Comparison of ENCODE assay signal across 13 cellular contexts in the genomic region with DNA sequence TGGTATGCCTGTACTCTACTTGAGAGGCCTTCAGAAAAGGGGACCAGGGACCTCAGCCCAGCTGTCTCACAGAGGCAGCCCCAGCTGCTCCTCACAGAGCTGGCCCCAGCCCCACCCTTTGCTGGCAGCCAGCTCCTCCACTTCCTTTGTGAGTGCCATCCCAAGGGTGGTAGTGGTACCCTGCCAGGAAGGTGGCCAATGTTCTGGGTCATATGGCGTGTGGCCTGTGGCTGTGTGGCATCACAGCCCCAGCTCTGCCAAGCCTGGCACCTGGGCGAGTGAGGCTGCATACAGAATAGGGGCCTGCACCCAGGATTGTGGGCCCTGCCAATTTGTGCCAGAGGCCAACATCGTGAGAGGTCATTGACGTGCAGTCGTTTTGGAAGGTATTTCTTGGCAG. TPM values are rescaled to one million over a fixed set of nuclear protein-coding genes. Genes with fewer than 3 reads are reported as not detected.
DNase-seq lines count a peak whose midpoint lies in the region; TF ChIP-seq lines count a peak whose summit lies in the region.
"Had no signal": no experiment of that assay in that cellular context is flagged by ENCODE, and none has a peak within 500 bp of the region (broad histone marks: within the 10 kb centered on the region; RNA-seq: fewer than 3 reads in every experiment).

No MANE protein-coding gene starts in this region.

- CTCF ChIA-PET in OCI-LY7 (lab: Charles Lee; ENCODE audit: unreplicated experiment), result interaction anchor here (2.4 kb wide), 1 partner anchor 8 kb away, joined by 9 read pairs; no protein-coding TSS in a partner anchor

- H3K9ac ChIP-seq in mesenchymal stem cell (ENCODE audit: low read length), result peak overlapping the region; percentile 7

- no peak overlapping the region for H3K18ac ChIP-seq in mesenchymal stem cell (ENCODE audit: low read depth in 1 of 2, low read length in 2 of 2)

- H3K4ac ChIP-seq in mesenchymal stem cell (ENCODE audit: low read depth in 1 of 2, low read length in 2 of 2), result no peak overlapping the region

- no peak overlapping the region for H2BK120ac ChIP-seq in mesenchymal stem cell (ENCODE audit: low read depth, low read length)

- H3K27ac ChIP-seq in left ventricle myocardium inferior (replicated peaks) (no peak overlapping the region), OCI-LY7 (ENCODE audit: low read depth, low read length, poor library complexity, severe bottlenecking) (no peak overlapping the region), mesenchymal stem cell (ENCODE audit: low read length, poor library complexity, severe bottlenecking) (no peak overlapping the region), suprapubic skin (no peak overlapping the region), brain microvascular endothelial cell (no peak overlapping the region)
- H3K27ac ChIP-seq: C4-2B had no signal

- H2BK5ac ChIP-seq in mesenchymal stem cell (ENCODE audit: low read depth, low read length, poor library complexity, severe bottlenecking), result no peak overlapping the region

- intact Hi-C loops in cardiac septum (cut with DNase I), result loop anchor here (10.0 kb wide), 1 partner anchor 197 kb away; no protein-coding TSS in a partner anchor
- intact Hi-C loops in left ventricle myocardium inferior (cut with micrococcal nuclease), result loop anchor here (2.0 kb wide), 1 partner anchor 59 kb away; no protein-coding TSS in a partner anchor
- intact Hi-C loops in OCI-LY7 (cut with micrococcal nuclease; ENCODE audit: unreplicated experiment), result loop anchor here (2.0 kb wide), 2 partner anchors 85 to 199 kb away; no protein-coding TSS in a partner anchor

- H2BK15ac ChIP-seq in mesenchymal stem cell (ENCODE audit: low read depth, poor library complexity, severe bottlenecking), result no peak overlapping the region

- H2AFZ ChIP-seq in OCI-LY7 (ENCODE audit: low read length) (peak overlapping the region; percentile 66; the same call in 1 of the 2 replicates), mesenchymal stem cell (ENCODE audit: low read depth, low read length) (no peak overlapping the region)

- TF ChIP-seq POLR2A in suprapubic skin (IDR thresholded peaks at IDR 0.05), result no peak

- no peak overlapping the region for H2BK12ac ChIP-seq in mesenchymal stem cell (ENCODE audit: low read length in 2 of 2)

- H3K9me3 ChIP-seq in left ventricle myocardium inferior (replicated peaks) (no peaks in the 10 kb centered on the region), OCI-LY7 (ENCODE audit: low read length) (no peaks in the 10 kb centered on the region), mesenchymal stem cell (ENCODE audit: control insufficient read depth, low read length) (no peaks in the 10 kb centered on the region), suprapubic skin (no peaks in the 10 kb centered on the region)

- H3K4me1 ChIP-seq in left ventricle myocardium inferior (peaks cover 32% of the 10 kb centered on the region), OCI-LY7 (ENCODE audit: insufficient read depth, low read length, poor library complexity, severe bottlenecking) (peaks cover 5% of the 10 kb centered on the region), mesenchymal stem cell (ENCODE audit: control insufficient read depth, insufficient read depth, low read depth, low read length) (no peaks in the 10 kb centered on the region), suprapubic skin (peaks cover 4% of the 10 kb centered on the region)

- no peak overlapping the region for H4K8ac ChIP-seq in mesenchymal stem cell (ENCODE audit: low read length)

- no peak overlapping the region for H4K91ac ChIP-seq in mesenchymal stem cell (ENCODE audit: low read length)

- H3K4me3 ChIP-seq in left ventricle myocardium inferior (no peak overlapping the region), OCI-LY7 (ENCODE audit: low read depth, low read length, poor library complexity, severe bottlenecking) (no peak overlapping the region), mesenchymal stem cell (ENCODE audit: insufficient read depth in 1 of 2, low read depth in 1 of 2, low read length in 2 of 2) (no peak overlapping the region), suprapubic skin (no peak overlapping the region), brain microvascular endothelial cell (ENCODE audit: low read depth, low read length) (no peak overlapping the region)
- H3K4me3 ChIP-seq: K562 had no signal

- no peak overlapping the region for H2AK5ac ChIP-seq in mesenchymal stem cell (ENCODE audit: low read length, severe bottlenecking)

- TF ChIP-seq EP300 in suprapubic skin (IDR thresholded peaks at IDR 0.05), result no peak

- WGBS in mesenchymal stem cell, result 93% methylated on average over 5 of the region's 5 CpGs
- WGBS in suprapubic skin, result 93% methylated on average over 3 of the region's 5 CpGs

- no peaks in the 10 kb centered on the region for H3K79me2 ChIP-seq in OCI-LY7 (ENCODE audit: insufficient read depth, low read depth, low read length)

- no TSS peak for BruUV-seq in OCI-LY7 (replicated peaks; lab: Mats Ljungman, UMichigan)

- H3K27me3 ChIP-seq in left ventricle myocardium inferior (ENCODE audit: low read depth) (no peaks in the 10 kb centered on the region), mesenchymal stem cell (ENCODE audit: control insufficient read depth in 1 of 2, insufficient read depth in 1 of 2, low read length in 2 of 2) (peaks cover 0 to 12% of the 10 kb centered on the region in 2 experiments), suprapubic skin (no peaks in the 10 kb centered on the region), brain microvascular endothelial cell (replicated peaks) (no peaks in the 10 kb centered on the region)

- H3K9me2 ChIP-seq in OCI-LY7 (ENCODE audit: insufficient read depth, low read length), result no peaks in the 10 kb centered on the region

- H3K14ac ChIP-seq in mesenchymal stem cell (ENCODE audit: low read length in 2 of 2), result no peak overlapping the region

- no peak for TF ChIP-seq CTCF in left ventricle myocardium inferior (IDR thresholded peaks at IDR 0.05; ENCODE audit: borderline replicate concordance)
- TF ChIP-seq CTCF in OCI-LY7 (conservative IDR thresholded peaks at IDR 0.05; ENCODE audit: low read length), result no peak
- TF ChIP-seq CTCF in suprapubic skin (IDR thresholded peaks at IDR 0.05), result no peak
- TF ChIP-seq CTCF in brain microvascular endothelial cell (IDR thresholded peaks at IDR 0.05; ENCODE audit: low read depth, low read length, missing control alignments), result no peak

- H4K20me1 ChIP-seq in OCI-LY7 (ENCODE audit: insufficient read depth, low read length), result no peaks in the 10 kb centered on the region

- no peak overlapping the region for H3K23ac ChIP-seq in mesenchymal stem cell (ENCODE audit: low read length in 2 of 2)

- H3K79me1 ChIP-seq in mesenchymal stem cell (replicated peaks; ENCODE audit: low read length, poor library complexity, severe bottlenecking), result no peaks in the 10 kb centered on the region

- in situ Hi-C loops in brain microvascular endothelial cell (cut with HindIII; ENCODE audit: low pct_ligation_motif_present, low sequenced_read_pairs), result no loop called here

- POLR2A ChIA-PET in OCI-LY7 (lab: Charles Lee), result interaction anchor here (0.7 to 0.9 kb wide), 3 partner anchors 46 to 833 kb away, joined by 3 read pairs; no protein-coding TSS in a partner anchor

- no peak overlapping the region for H3K4me2 ChIP-seq in OCI-LY7 (ENCODE audit: low read length)
- no peak overlapping the region for H3K4me2 ChIP-seq in mesenchymal stem cell (ENCODE audit: low read length, poor library complexity, severe bottlenecking)

- DNase-seq in cardiac septum (ENCODE audit: low spot score) (peak; percentile 44), left ventricle myocardium inferior (no peak), OCI-LY7 (ENCODE audit: low spot score) (no peak), mesenchymal stem cell (no peak), suprapubic skin (ENCODE audit: low spot score in 2 of 2) (peak; percentile 34 to 41), brain microvascular endothelial cell (no peak)
- DNase-seq in stimulated activated CD4-positive, alpha-beta T cell treated with anti-CD3 and anti-CD28 coated beads, Interleukin-2, amount 100 ng/mL, for 48 hours, result no peak
- DNase-seq: DMS79, NCI-H1105, NCI-H2081, NCI-H446 treated with DMSO at 0.1 percent for 48 hours had no signal

- H3K36me3 ChIP-seq in left ventricle myocardium inferior (peaks cover 26% of the 10 kb centered on the region), OCI-LY7 (ENCODE audit: insufficient read depth, low read length) (no peaks in the 10 kb centered on the region), mesenchymal stem cell (ENCODE audit: control insufficient read depth in 1 of 2, insufficient read depth in 2 of 2, low read depth in 1 of 2, low read length in 2 of 2) (peaks cover 0 to 15% of the 10 kb centered on the region in 2 experiments), suprapubic skin (peaks cover 2% of the 10 kb centered on the region), brain microvascular endothelial cell (replicated peaks) (no peaks in the 10 kb centered on the region)

RNA-seq across cellular contexts. Expression of a gene that starts 10.7 kb away (rescaled TPM):
- total RNA-seq in cardiac septum, result 12.2 TPM
- total RNA-seq in left ventricle myocardium inferior, result 22.8 TPM
- not detected in 2 replicates for total RNA-seq in OCI-LY7 (2014; rRNA removed; shearing (Covaris generic))
- not detected in 2 replicates for total RNA-seq in OCI-LY7 (2022)
- polyA plus RNA-seq in mesenchymal stem cell (2013, experiment 1 of 2), result 1.9 TPM
- 1.9 TPM for polyA plus RNA-seq in mesenchymal stem cell (2013, experiment 2 of 2)
- 1 to 10 TPM; 1.9 to 8.5 (median 3.0) TPM for total RNA-seq in suprapubic skin
- total RNA-seq: K562 had no signal
- polyA plus RNA-seq: K562 had no signal

Comparison
In these comparisons a context has a peak if more than half of its experiments do, and no peak if none do; other contexts are left out.
1. DNase-seq: peak in cardiac septum (single experiment) and suprapubic skin (2 of 2); none in left ventricle myocardium inferior (single experiment), OCI-LY7 (single experiment), mesenchymal stem cell (single experiment), stimulated activated CD4-positive, alpha-beta T cell treated with anti-CD3 and anti-CD28 coated beads, Interleukin-2, amount 100 ng/mL, for 48 hours (0 of 2) and brain microvascular endothelial cell (single experiment).